Comparison of ENCODE assay signal across 22 cellular contexts in genomic region chr12:4866288-4866687, GRCh38. TPM values are rescaled to one million over a fixed set of nuclear protein-coding genes. Genes with fewer than 3 reads are reported as not detected.
"Had no signal": no experiment of that assay in that cellular context is flagged by ENCODE, and none has a peak within 500 bp of the region (broad histone marks: within the 10 kb centered on the region; RNA-seq: fewer than 3 reads in every experiment).

No MANE protein-coding gene starts in this region.

- H3K4me3 ChIP-seq: left lung, ovary, psoas muscle, skin epidermis, suprapubic skin, tibial nerve had no signal

- H3K4me1 ChIP-seq: left lung, psoas muscle, suprapubic skin, tibial nerve had no signal

- H3K27me3 ChIP-seq: ovary had no signal

- ATAC-seq: activated CD8-positive, alpha-beta T cell treated with anti-CD3 and anti-CD28 coated beads, Interleukin-2, amount 10 ng/mL, durations not matched to agents 7 days and 5 days; activated naive CD4-positive, alpha-beta T cell treated with anti-CD3 and anti-CD28 coated beads, Interleukin-2, amount 50 U/mL, for 72 hours; left lung; natural killer cell; psoas muscle; right cardiac atrium had no signal

- H3K27ac ChIP-seq: epithelial cell of prostate, left lung, ovary, psoas muscle, skin epidermis, suprapubic skin, tibial nerve, WERI-Rb-1 had no signal

- H3K36me3 ChIP-seq: left lung, ovary, suprapubic skin, tibial nerve, WERI-Rb-1 had no signal

- DNase-seq: activated CD4-positive, alpha-beta T cell treated with anti-CD3 and anti-CD28 coated beads for 1 hour; activated CD4-positive, alpha-beta T cell treated with anti-CD3 and anti-CD28 coated beads, Interleukin-2, amount 50 U/mL, for 1 hour; activated CD8-positive, alpha-beta T cell treated with anti-CD3 and anti-CD28 coated beads, Interleukin-2, amount 10 ng/mL, durations not matched to agents 7 days and 5 days; activated T-cell treated with anti-CD3 and anti-CD28 coated beads, Interleukin-2, amount 50 U/mL, for 1 hour; aorta; foreskin fibroblast; kidney; left lung; natural killer cell; ovary; psoas muscle; right cardiac atrium; stimulated activated CD4-positive, alpha-beta T cell treated with anti-CD3 and anti-CD28 coated beads, Interleukin-1b, Interleukin-23, amount 100 ng/mL, for 48 hours; WERI-Rb-1 had no signal

- H3K9me3 ChIP-seq: left lung, ovary, psoas muscle, suprapubic skin, tibial nerve had no signal

RNA-seq across cellular contexts. Expression of gene KCNA1, which starts 43.4 kb away (rescaled TPM):
- total RNA-seq: activated CD8-positive, alpha-beta T cell treated with anti-CD3 and anti-CD28 coated beads, Interleukin-2, amount 10 ng/mL, durations not matched to agents 7 days and 5 days; glomerular endothelial cell; kidney; lung microvascular endothelial cell; mesothelial cell of epicardium; natural killer cell; suprapubic skin had no signal
- polyA plus RNA-seq: aorta, right cardiac atrium had no signal
